ENCODE assay signal across 15 cellular contexts in the genomic region with DNA sequence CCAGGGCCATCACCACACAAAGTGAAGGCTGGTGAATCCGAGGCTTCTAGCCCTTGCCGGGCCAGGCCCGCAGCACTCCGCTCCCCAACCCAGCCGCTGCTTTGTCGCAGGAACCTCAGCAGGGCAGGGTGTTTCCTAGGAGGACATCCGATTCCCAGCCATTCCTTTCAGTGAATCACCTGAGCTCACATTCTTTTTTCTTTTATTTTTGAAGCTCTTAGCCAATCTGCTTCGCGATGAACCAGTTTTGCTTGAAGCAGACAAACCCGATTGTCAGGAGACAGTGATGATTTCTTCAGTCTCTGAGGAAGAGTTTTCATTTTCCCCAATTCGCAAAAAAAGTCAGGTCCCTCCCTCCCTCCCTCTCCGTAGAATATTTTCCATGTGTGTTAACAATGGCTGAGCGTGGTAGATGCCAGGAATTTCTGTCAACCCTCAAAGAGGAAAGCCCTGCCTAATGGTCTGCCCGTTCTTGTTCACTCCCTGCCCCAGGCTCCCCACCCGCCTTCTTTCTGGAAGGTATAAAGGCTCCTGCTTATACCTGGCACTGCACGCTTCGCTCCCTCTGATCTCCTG. TPM values are rescaled to one million over a fixed set of nuclear protein-coding genes. Genes with fewer than 3 reads are reported as not detected.
DNase-seq lines count a peak whose midpoint lies in the region; ATAC-seq and TF ChIP-seq lines count a peak whose summit lies in the region.
"Had no signal": no experiment of that assay in that cellular context is flagged by ENCODE, and none has a peak within 500 bp of the region (broad histone marks: within the 10 kb centered on the region; RNA-seq: fewer than 3 reads in every experiment).

No MANE protein-coding gene starts in this region.

- H2AK5ac ChIP-seq in trophoblast cell (ENCODE audit: low read length) = no peak overlapping the region

- H3K9me3 ChIP-seq in trophoblast cell (ENCODE audit: insufficient read depth, low read depth, low read length) = peaks cover 4% of the 10 kb centered on the region

- no peaks in the 10 kb centered on the region for H3K9me3 Mint-ChIP-seq in activated CD4-positive, alpha-beta T cell treated with anti-CD3 and anti-CD28 coated beads, Interleukin-2, amount 10 ng/mL, durations not matched to agents 24 days and 14 days
- H3K9me3 Mint-ChIP-seq: activated CD4-positive, alpha-beta T cell treated with anti-CD3 and anti-CD28 coated beads, Interleukin-2, amount 10 ng/mL, durations not matched to agents 7 days and 5 days had no signal

- DNase-seq in left cardiac atrium = no peak
- no peak for DNase-seq in cardiac septum (ENCODE audit: low spot score)
- peak; percentile 58 for DNase-seq in fibroblast of mammary gland (ENCODE audit: low read depth)
- peak; percentile 87 to 95 for DNase-seq in trophoblast cell
- DNase-seq in NCI-H2081 (lab: John Stamatoyannopoulos, UW) = no peak
- no peak for DNase-seq in NAMALWA (ENCODE audit: low spot score)
- no peak for DNase-seq in inferior parietal cortex (ENCODE audit: extremely low spot score)
- no peak for DNase-seq in activated CD4-positive, alpha-beta T cell treated with anti-CD3 and anti-CD28 coated beads, Interleukin-2, amount 10 ng/mL, durations not matched to agents 24 days and 14 days
- DNase-seq: ACHN; activated CD4-positive, alpha-beta T cell treated with anti-CD3 and anti-CD28 coated beads, Interleukin-2, amount 10 ng/mL, durations not matched to agents 7 days and 5 days; DMS53; small intestine had no signal

- intact Hi-C loops in left cardiac atrium (cut with DNase I) = loop anchor here in 1 of 2 donors (10.0 kb wide), 1 partner anchor 201 kb away; no protein-coding TSS in a partner anchor
- intact Hi-C loops in cardiac septum (cut with DNase I) = loop anchor here (10.0 kb wide), 1 partner anchor 201 kb away; no protein-coding TSS in a partner anchor
- intact Hi-C loops in activated CD4-positive, alpha-beta T cell treated with anti-CD3 and anti-CD28 coated beads, Interleukin-2, amount 10 ng/mL, durations not matched to agents 24 days and 14 days (cut with micrococcal nuclease) = no loop called here

- no peak overlapping the region for H3K23ac ChIP-seq in trophoblast cell (ENCODE audit: low read length)

- H3K4me1 ChIP-seq in trophoblast cell (ENCODE audit: control insufficient read depth in 1 of 2, insufficient read depth in 2 of 2, low read length in 2 of 2) = peaks cover 16 to 21% of the 10 kb centered on the region in 2 experiments

- peaks cover 17% of the 10 kb centered on the region for H3K79me1 ChIP-seq in trophoblast cell (ENCODE audit: low read length)

- peak; percentile 12 to 24 for ATAC-seq in left cardiac atrium

- no peak overlapping the region for H3K4ac ChIP-seq in trophoblast cell (ENCODE audit: low read depth, low read length)

- WGBS in trophoblast cell (ENCODE audit: extremely low coverage, insufficient coverage, insufficient read length) = no CpG with 5 or more reads among the region's 17 CpGs

- H3K27me3 ChIP-seq in trophoblast cell (ENCODE audit: insufficient read depth, low read length) = no peaks in the 10 kb centered on the region
- H3K27me3 ChIP-seq: cardiac muscle cell had no signal

- H2BK120ac ChIP-seq in trophoblast cell (ENCODE audit: insufficient read depth, low read length, poor library complexity) = peak overlapping the region; percentile 4

- peak overlapping the region; percentile 55 for H3K14ac ChIP-seq in trophoblast cell (ENCODE audit: low read length)

- peak overlapping the region; percentile 15 for H4K91ac ChIP-seq in trophoblast cell (ENCODE audit: low read depth, low read length)

- peak overlapping the region; percentile 36 for H2BK5ac ChIP-seq in trophoblast cell (ENCODE audit: low read depth, low read length, poor library complexity)

- H2BK12ac ChIP-seq in trophoblast cell (ENCODE audit: low read length) = peak overlapping the region; percentile 12

- peak overlapping the region; percentile 20 for H3K27ac ChIP-seq in trophoblast cell (ENCODE audit: low read depth, low read length)
- H3K27ac ChIP-seq: cardiac muscle cell had no signal

- H3K4me3 Mint-ChIP-seq in activated CD4-positive, alpha-beta T cell treated with anti-CD3 and anti-CD28 coated beads, Interleukin-2, amount 10 ng/mL, durations not matched to agents 24 days and 14 days = no peak overlapping the region
- H3K4me3 Mint-ChIP-seq: activated CD4-positive, alpha-beta T cell treated with anti-CD3 and anti-CD28 coated beads, Interleukin-2, amount 10 ng/mL, durations not matched to agents 7 days and 5 days had no signal

- peak overlapping the region; percentile 29 for H3K18ac ChIP-seq in trophoblast cell (ENCODE audit: low read length)

- no peak overlapping the region for H3K4me3 ChIP-seq in fibroblast of mammary gland (ENCODE audit: control insufficient read depth, low read depth, low read length)
- H3K4me3 ChIP-seq in trophoblast cell (ENCODE audit: low read depth, low read length) = no peak overlapping the region
- H3K4me3 ChIP-seq: cardiac muscle cell, GM12878 had no signal

- no peak overlapping the region for H3K9ac ChIP-seq in trophoblast cell (ENCODE audit: low read length)

- no peaks in the 10 kb centered on the region for H3K36me3 Mint-ChIP-seq in activated CD4-positive, alpha-beta T cell treated with anti-CD3 and anti-CD28 coated beads, Interleukin-2, amount 10 ng/mL, durations not matched to agents 24 days and 14 days (ENCODE audit: low read depth)

- peak overlapping the region; percentile 42 for H4K8ac ChIP-seq in trophoblast cell (ENCODE audit: low read depth, low read length)

- no peak overlapping the region for H2AFZ ChIP-seq in trophoblast cell (ENCODE audit: insufficient read depth, low read length, poor library complexity)

- H3K27ac Mint-ChIP-seq in activated CD4-positive, alpha-beta T cell treated with anti-CD3 and anti-CD28 coated beads, Interleukin-2, amount 10 ng/mL, durations not matched to agents 24 days and 14 days = no peak overlapping the region
- H3K27ac Mint-ChIP-seq: activated CD4-positive, alpha-beta T cell treated with anti-CD3 and anti-CD28 coated beads, Interleukin-2, amount 10 ng/mL, durations not matched to agents 7 days and 5 days had no signal

- peaks cover 2% of the 10 kb centered on the region for H3K27me3 Mint-ChIP-seq in activated CD4-positive, alpha-beta T cell treated with anti-CD3 and anti-CD28 coated beads, Interleukin-2, amount 10 ng/mL, durations not matched to agents 24 days and 14 days
- H3K27me3 Mint-ChIP-seq: activated CD4-positive, alpha-beta T cell treated with anti-CD3 and anti-CD28 coated beads, Interleukin-2, amount 10 ng/mL, durations not matched to agents 7 days and 5 days had no signal

- TF ChIP-seq CTCF in fibroblast of mammary gland (conservative IDR thresholded peaks at IDR 0.05; ENCODE audit: control insufficient read depth, insufficient read depth, low read depth, low read length) = no peak

- no peaks in the 10 kb centered on the region for H3K4me1 Mint-ChIP-seq in activated CD4-positive, alpha-beta T cell treated with anti-CD3 and anti-CD28 coated beads, Interleukin-2, amount 10 ng/mL, durations not matched to agents 24 days and 14 days
- H3K4me1 Mint-ChIP-seq: activated CD4-positive, alpha-beta T cell treated with anti-CD3 and anti-CD28 coated beads, Interleukin-2, amount 10 ng/mL, durations not matched to agents 7 days and 5 days had no signal

- no peaks in the 10 kb centered on the region for H3K36me3 ChIP-seq in trophoblast cell (ENCODE audit: control insufficient read depth in 1 of 2, insufficient read depth in 2 of 2, low read length in 2 of 2)
- H3K36me3 ChIP-seq: cardiac muscle cell had no signal

- no peaks in the 10 kb centered on the region for H3K79me2 ChIP-seq in trophoblast cell (ENCODE audit: control insufficient read depth, insufficient read depth, low read length, poor library complexity)

- no peak overlapping the region for H4K12ac ChIP-seq in trophoblast cell (ENCODE audit: low read depth, low read length)

- H3K4me2 ChIP-seq in trophoblast cell (ENCODE audit: low read length) = no peak overlapping the region

RNA-seq across cellular contexts. Expression of a gene that starts 34.9 kb away (rescaled TPM):
- total RNA-seq in left cardiac atrium = 10 to 100 TPM; 23.3 to 26.6 TPM
- 7.6 TPM for total RNA-seq in cardiac septum
- 29.0 and 30.5 TPM in 2 replicates for polyA plus RNA-seq in trophoblast cell (2013)
- not detected in 2 replicates for total RNA-seq in activated CD4-positive, alpha-beta T cell treated with anti-CD3 and anti-CD28 coated beads, Interleukin-2, amount 10 ng/mL, durations not matched to agents 24 days and 14 days
- total RNA-seq: activated CD4-positive, alpha-beta T cell treated with anti-CD3 and anti-CD28 coated beads, Interleukin-2, amount 10 ng/mL, durations not matched to agents 7 days and 5 days; T-helper 1 cell treated with Interleukin-12 subunit alpha and Interleukin-12 subunit beta and Interleukin-4 antibody, amounts not matched to agents 30 ng/mL and 1 ng/mL, for 36 hours had no signal

Comparison
In these comparisons a context has a peak if more than half of its experiments do, and no peak if none do; other contexts are left out.
1. DNase-seq: peak in fibroblast of mammary gland (single experiment) and trophoblast cell (2 of 2); none in left cardiac atrium (single experiment), cardiac septum (single experiment), NCI-H2081 (0 of 2), NAMALWA (single experiment), inferior parietal cortex (single experiment) and activated CD4-positive, alpha-beta T cell treated with anti-CD3 and anti-CD28 coated beads, Interleukin-2, amount 10 ng/mL, durations not matched to agents 24 days and 14 days (single experiment).